Comparison of ENCODE assay signal across 8 cellular contexts in the genomic region with DNA sequence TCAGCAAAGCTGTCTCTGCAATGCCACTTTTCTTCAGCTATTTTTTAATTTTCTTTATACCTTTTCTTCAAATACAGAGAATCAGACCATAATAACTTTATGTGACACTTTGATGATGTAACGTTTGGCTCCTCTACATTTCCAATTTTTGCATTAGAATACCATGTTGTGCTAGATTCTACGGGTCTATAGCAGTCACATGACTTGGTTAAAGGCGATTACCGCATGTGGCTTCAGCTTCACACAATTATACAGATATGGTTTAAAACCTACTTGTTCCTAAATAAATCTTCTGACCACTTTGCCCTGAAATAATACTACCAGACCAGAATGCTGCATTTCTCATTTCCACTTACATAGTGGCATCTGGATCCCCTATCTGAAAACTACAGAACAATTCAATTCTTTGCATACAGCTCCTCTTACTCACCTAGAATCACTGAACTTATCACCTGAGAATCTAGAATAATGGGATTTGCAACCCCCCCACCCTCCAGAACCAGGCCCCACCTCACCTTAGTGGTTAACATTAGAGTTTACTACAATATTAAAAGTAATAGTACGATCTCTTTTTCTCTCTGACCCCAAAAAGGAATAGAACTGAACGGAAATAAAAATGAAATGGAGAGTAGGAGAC. TPM values are rescaled to one million over a fixed set of nuclear protein-coding genes. Genes with fewer than 3 reads are reported as not detected.
DNase-seq lines count a peak whose midpoint lies in the region; ATAC-seq, FAIRE-seq and TF ChIP-seq lines count a peak whose summit lies in the region.

No MANE protein-coding gene starts in this region.

- H3K9me3 ChIP-seq in DOHH2 (ENCODE audit: control insufficient read depth, insufficient read depth, low read length) (no peaks in the 10 kb centered on the region), Panc1 (ENCODE audit: control insufficient read depth, insufficient read depth, low read depth, low read length) (no peaks in the 10 kb centered on the region), endothelial cell of umbilical vein (replicated peaks; ENCODE audit: control insufficient read depth, insufficient read depth, low read length) (no peaks in the 10 kb centered on the region)

- peaks cover 11% of the 10 kb centered on the region for H3K36me3 Mint-ChIP-seq in osteocyte (ENCODE audit: unreplicated experiment)

- H3K79me2 ChIP-seq in DOHH2 (ENCODE audit: control insufficient read depth, low read length) (peaks cover 60% of the 10 kb centered on the region), endothelial cell of umbilical vein (ENCODE audit: control insufficient read depth, insufficient read depth, low read length) (peaks cover 53% of the 10 kb centered on the region)

- H3K4me2 ChIP-seq in DOHH2 (ENCODE audit: low read length) (peak overlapping the region; percentile 74), endothelial cell of umbilical vein (ENCODE audit: insufficient read depth, low read length) (peak overlapping the region; percentile 92)

- ATAC-seq in Panc1 (no peak), HG03469 (IDR thresholded peaks at IDR 0.05; ENCODE audit: unreplicated experiment) (no peak), HG03097 (IDR thresholded peaks at IDR 0.05; ENCODE audit: low FRiP score, unreplicated experiment) (no peak)

- H3K9ac ChIP-seq in endothelial cell of umbilical vein (replicated peaks; ENCODE audit: extremely low read depth, insufficient read depth, low read length), result peak overlapping the region; percentile 81

- H3F3A ChIP-seq in DOHH2 (ENCODE audit: control insufficient read depth, insufficient read depth), result no peaks in the 10 kb centered on the region

- no peak overlapping the region for H2AFZ ChIP-seq in endothelial cell of umbilical vein (ENCODE audit: low read depth, low read length)

- H3K4me3 ChIP-seq in DOHH2 (ENCODE audit: low read length) (peak overlapping the region; percentile 89), Panc1 (ENCODE audit: low read depth in 2 of 2, low read length in 2 of 2) (peak overlapping the region; percentile 68 to 78), endothelial cell of umbilical vein (replicated peaks in 1 of 3; ENCODE audit: insufficient read depth in 1 of 3, low read depth in 1 of 3, low read length in 3 of 3) (peak overlapping the region; percentile 87 to 91 (median 91))

- peak overlapping the region; percentile 78 for H3K27ac Mint-ChIP-seq in osteocyte (ENCODE audit: unreplicated experiment)

- H3K4me1 ChIP-seq in DOHH2 (ENCODE audit: control insufficient read depth, low read length) (peaks cover 37% of the 10 kb centered on the region), Panc1 (ENCODE audit: control insufficient read depth, insufficient read depth, low read length) (peaks cover 6% of the 10 kb centered on the region; the same call in 1 of the 2 replicates), endothelial cell of umbilical vein (ENCODE audit: control insufficient read depth, extremely low read depth, insufficient read depth, low read length) (peaks cover 35% of the 10 kb centered on the region)

- H3K27ac ChIP-seq in DOHH2 (ENCODE audit: low read depth, low read length) (no peak overlapping the region), Panc1 (ENCODE audit: low read length) (no peak overlapping the region; the same call in 1 of the 2 replicates), endothelial cell of umbilical vein (ENCODE audit: insufficient read depth, low read depth, low read length) (peak overlapping the region; percentile 46), substantia nigra (ENCODE audit: low read depth, low read length, poor library complexity, severe bottlenecking) (no peak overlapping the region)

- H3K9me3 Mint-ChIP-seq in osteocyte (ENCODE audit: unreplicated experiment), result no peaks in the 10 kb centered on the region

- peaks cover 43% of the 10 kb centered on the region for H3K4me1 Mint-ChIP-seq in osteocyte (ENCODE audit: unreplicated experiment)

- FAIRE-seq in endothelial cell of umbilical vein (lab: Jason Lieb, UNC), result no peak

- H4K20me1 ChIP-seq in DOHH2 (ENCODE audit: control insufficient read depth, insufficient read depth, low read depth, low read length), result no peaks in the 10 kb centered on the region; the same call in 1 of the 2 replicates
- peaks cover 5% of the 10 kb centered on the region for H4K20me1 ChIP-seq in endothelial cell of umbilical vein (replicated peaks; ENCODE audit: control insufficient read depth, extremely low read depth, insufficient read depth, low read length)

- no peaks in the 10 kb centered on the region for H3K27me3 Mint-ChIP-seq in osteocyte (ENCODE audit: unreplicated experiment)

- POLR2A ChIA-PET in Panc1 (lab: Charles Lee) (no interaction called here), endothelial cell of umbilical vein (lab: Charles Lee) (no interaction called here)

- H3K9me1 ChIP-seq in endothelial cell of umbilical vein (replicated peaks; ENCODE audit: control insufficient read depth, extremely low read depth, insufficient read depth, low read length), result no peaks in the 10 kb centered on the region

- H3K9me2 ChIP-seq in DOHH2 (replicated peaks; ENCODE audit: control insufficient read depth, low read length), result no peaks in the 10 kb centered on the region

- no peak for TF ChIP-seq POLR2A in endothelial cell of umbilical vein (IDR thresholded peaks at IDR 0.05; ENCODE audit: low read depth, low read length)

- in situ Hi-C loops in Panc1 (cut with HindIII; ENCODE audit: low pct_unique_long_range_greater_than_20kb, low sequenced_read_pairs), result no loop called here

- CTCF ChIA-PET in Panc1 (lab: Charles Lee), result no interaction called here
- CTCF ChIA-PET in endothelial cell of umbilical vein (lab: Charles Lee), result interaction anchor here (0.6 to 1.6 kb wide), 2 partner anchors 101 to 314 kb away, joined by 3 to 4 read pairs; no protein-coding TSS in a partner anchor

- dilution Hi-C loops in endothelial cell of umbilical vein (cut with MboI; ENCODE audit: extremely low pct_ligation_motif_present, low sequenced_read_pairs), result no loop called here

- H3K27me3 ChIP-seq in DOHH2 (ENCODE audit: control insufficient read depth, low read length), result no peaks in the 10 kb centered on the region
- H3K27me3 ChIP-seq in Panc1 (ENCODE audit: control insufficient read depth, insufficient read depth, low read length), result no peaks in the 10 kb centered on the region
- no peaks in the 10 kb centered on the region for H3K27me3 ChIP-seq in endothelial cell of umbilical vein (ENCODE audit: control insufficient read depth in 2 of 2, insufficient read depth in 2 of 2, low read length in 2 of 2)

- TF ChIP-seq CTCF in DOHH2 (IDR thresholded peaks at IDR 0.05; ENCODE audit: low read depth, low read length, poor library complexity, severe bottlenecking), result no peak
- no peak for TF ChIP-seq CTCF in Panc1 (IDR thresholded peaks at IDR 0.05)
- no peak for TF ChIP-seq CTCF in endothelial cell of umbilical vein (IDR thresholded peaks at IDR 0.05; ENCODE audit: extremely low read depth in 1 of 2, insufficient read depth in 1 of 2, low read depth in 1 of 2, low read length in 2 of 2)
- TF ChIP-seq CTCF in osteocyte (IDR thresholded peaks at IDR 0.05), result no peak

- H3K4me3 Mint-ChIP-seq in osteocyte (ENCODE audit: unreplicated experiment), result peak overlapping the region; percentile 86

- BruUV-seq in Panc1 (replicated peaks; lab: Mats Ljungman, UMichigan) (TSS peak; percentile 69), endothelial cell of umbilical vein (replicated peaks; lab: Mats Ljungman, UMichigan) (TSS peak; percentile 40)

- intact Hi-C loops in Panc1 (cut with micrococcal nuclease; ENCODE audit: unreplicated experiment), result no loop called here
- intact Hi-C loops in endothelial cell of umbilical vein (cut with micrococcal nuclease), result loop anchor here (5.0 kb wide), 1 partner anchor 156 kb away; no protein-coding TSS in a partner anchor

- H3K36me3 ChIP-seq in DOHH2 (ENCODE audit: control insufficient read depth, low read length), result peaks cover 37% of the 10 kb centered on the region
- H3K36me3 ChIP-seq in Panc1 (ENCODE audit: control insufficient read depth, insufficient read depth, low read length), result peaks cover 6% of the 10 kb centered on the region
- peaks cover 0 to 2% of the 10 kb centered on the region in 2 experiments for H3K36me3 ChIP-seq in endothelial cell of umbilical vein (ENCODE audit: control insufficient read depth in 2 of 2, extremely low read depth in 1 of 2, insufficient read depth in 2 of 2, low read length in 2 of 2)

- no peak for DNase-seq in Panc1 (ENCODE audit: low read depth, low spot score)
- DNase-seq in endothelial cell of umbilical vein (ENCODE audit: low read depth, low spot score), result peak; percentile 44
- DNase-seq in osteocyte (ENCODE audit: extremely low spot score, unreplicated experiment), result no peak
- no peak for DNase-seq in substantia nigra (lab: John Stamatoyannopoulos, UW)
- no peak for DNase-seq in HPDE6-E6E7 (ENCODE audit: extremely low spot score)

TF ChIP-seq in endothelial cell of umbilical vein, 7 proteins besides CTCF, POLR2A, EP300 and RAD21:
- TF ChIP-seq POLR2AphosphoS5 (IDR thresholded peaks at IDR 0.05; ENCODE audit: insufficient read depth, low read depth, low read length), result no peak
- no peak for TF ChIP-seq MYC (IDR thresholded peaks at IDR 0.05; ENCODE audit: low read depth, low read length)
- TF ChIP-seq EZH2 (IDR thresholded peaks at IDR 0.05; ENCODE audit: borderline replicate concordance, low read depth, low read length, severe bottlenecking), result no peak
- TF ChIP-seq JUN (IDR thresholded peaks at IDR 0.05; ENCODE audit: borderline replicate concordance, insufficient read depth, insufficient read length, low read depth), result no peak
- no peak for TF ChIP-seq MAX (IDR thresholded peaks at IDR 0.05; ENCODE audit: insufficient read depth, insufficient read length)
- TF ChIP-seq FOS (IDR thresholded peaks at IDR 0.05; ENCODE audit: borderline replicate concordance, insufficient read depth, low read length), result no peak
- no peak for TF ChIP-seq GATA2 (IDR thresholded peaks at IDR 0.05; ENCODE audit: insufficient read depth, insufficient read length, low read depth, low read length)

RNA-seq across cellular contexts. Expression of gene MAX, which starts 1.3 kb away (rescaled TPM):
- total RNA-seq in Panc1 (2021; ENCODE audit: unreplicated experiment), result 41.4 TPM
- 41.3 TPM for polyA plus RNA-seq in Panc1 (2012; ENCODE audit: insufficient read length)
- 79.5 and 84.6 TPM in 2 replicates for total RNA-seq in endothelial cell of umbilical vein
- polyA plus RNA-seq in endothelial cell of umbilical vein, result 57.1 and 70.1 TPM in 2 replicates
- 61.0 and 63.8 TPM in 2 replicates for polyA plus RNA-seq in endothelial cell of umbilical vein (2011; cell fraction: cytosol; rRNA removed)
- polyA plus RNA-seq in endothelial cell of umbilical vein (2011; cell fraction: nucleus; rRNA removed), result 55.7 and 56.7 TPM in 2 replicates
- 44.9 and 51.4 TPM in 2 replicates for polyA plus RNA-seq in endothelial cell of umbilical vein (2012)
- 57.9 and 82.4 TPM in 2 replicates for polyA minus RNA-seq in endothelial cell of umbilical vein
- 23.1 TPM for polyA minus RNA-seq in endothelial cell of umbilical vein (2011; cell fraction: cytosol; rRNA and poly(A)+ RNA removed)
- polyA minus RNA-seq in endothelial cell of umbilical vein (2011; cell fraction: nucleus; rRNA and poly(A)+ RNA removed), result 53.7 and 61.6 TPM in 2 replicates
- total RNA-seq in osteocyte, result 119 and 120 TPM in 2 replicates
